ENCODE assay signal across 15 cellular contexts in genomic region chr7:156031679-156032478, GRCh38.
A peak's percentile ranks its signal among the peaks of the same experiment; 100 is the strongest.
DNase-seq lines count a peak whose midpoint lies in the region; ATAC-seq and TF ChIP-seq lines count a peak whose summit lies in the region.
"Had no signal": no experiment of that assay in that cellular context is flagged by ENCODE, and none has a peak within 500 bp of the region (broad histone marks: within the 10 kb centered on the region; RNA-seq: fewer than 3 reads in every experiment).

No MANE protein-coding gene starts in this region.

- peaks cover 25% of the 10 kb centered on the region for H3K27me3 Mint-ChIP-seq in central memory CD8-positive, alpha-beta T cell
- peaks cover 24% of the 10 kb centered on the region for H3K27me3 Mint-ChIP-seq in mesothelial cell of epicardium (ENCODE audit: low read depth)
- H3K27me3 Mint-ChIP-seq: CD4-positive, CD25-positive, alpha-beta regulatory T cell had no signal

- DNase-seq in activated CD8-positive, alpha-beta memory T cell treated with anti-CD3 and anti-CD28 coated beads for 24 hours, result peak; percentile 42
- DNase-seq in activated CD8-positive, alpha-beta memory T cell treated with anti-CD3 and anti-CD28 coated beads, Interleukin-2, amount 50 U/mL, for 4 hours, result no peak
- DNase-seq in central memory CD8-positive, alpha-beta T cell (ENCODE audit: low spot score in 2 of 2), result no peak
- no peak for DNase-seq in neuronal stem cell (ENCODE audit: low spot score)
- peak; percentile 18 to 26 for DNase-seq in suprapubic skin (ENCODE audit: low spot score in 2 of 2)
- DNase-seq in anterior cingulate cortex (lab: John Stamatoyannopoulos, UW), result no peak
- no peak for DNase-seq in mesothelial cell of epicardium (ENCODE audit: low spot score in 2 of 2, unreplicated experiment in 2 of 2)
- no peak for DNase-seq in GM13976 (ENCODE audit: low spot score)
- DNase-seq: ACHN; CD4-positive, CD25-positive, alpha-beta regulatory T cell; DMS53; GF-D8; GM23248; H7 had no signal

- H3K27ac ChIP-seq in neuronal stem cell (replicated peaks; ENCODE audit: low read length), result no peak overlapping the region
- H3K27ac ChIP-seq in suprapubic skin, result no peak overlapping the region
- H3K27ac ChIP-seq: GM23248 had no signal

- no peak overlapping the region for H3K9ac ChIP-seq in neuronal stem cell (ENCODE audit: low read depth, low read length, poor library complexity)
- H3K9ac ChIP-seq: GM23248 had no signal

- no peak overlapping the region for H4K91ac ChIP-seq in neuronal stem cell (ENCODE audit: low read depth, low read length, poor library complexity)

- no peak for TF ChIP-seq EP300 in suprapubic skin (IDR thresholded peaks at IDR 0.05)

- no peak for ATAC-seq in central memory CD8-positive, alpha-beta T cell (replicated peaks; ENCODE audit: extremely low read depth, poor library complexity, severe bottlenecking)

- H3K9me3 ChIP-seq in neuronal stem cell (replicated peaks in 1 of 2; ENCODE audit: control insufficient read depth in 2 of 2, insufficient read depth in 1 of 2, low read depth in 1 of 2, low read length in 2 of 2) (no peaks in the 10 kb centered on the region), suprapubic skin (no peaks in the 10 kb centered on the region)

- WGBS in neuronal stem cell (ENCODE audit: extremely low coverage in 2 of 2, insufficient read length in 2 of 2, insufficient replicate concordance in 1 of 2), 2 donors, result no CpG with 5 or more reads among the region's 7 CpGs
- 96% methylated on average over 7 of the region's 7 CpGs for WGBS in suprapubic skin

- H3K4me1 Mint-ChIP-seq in central memory CD8-positive, alpha-beta T cell, result no peaks in the 10 kb centered on the region
- H3K4me1 Mint-ChIP-seq in mesothelial cell of epicardium, result peaks cover 14% of the 10 kb centered on the region
- H3K4me1 Mint-ChIP-seq: CD4-positive, CD25-positive, alpha-beta regulatory T cell had no signal

- peaks cover 0 to 5% (median 0%) of the 10 kb centered on the region in 3 experiments for H3K27me3 ChIP-seq in neuronal stem cell (ENCODE audit: control insufficient read depth in 3 of 3, insufficient read depth in 3 of 3, low read depth in 1 of 3, low read length in 3 of 3)
- H3K27me3 ChIP-seq in suprapubic skin, result peaks cover 8% of the 10 kb centered on the region
- H3K27me3 ChIP-seq: BLaER1 treated with 17β-estradiol and CSF1 and Interleukin-3, amounts not matched to agents 10 nM and 100 nM had no signal

- no peak overlapping the region for H2BK120ac ChIP-seq in neuronal stem cell (ENCODE audit: low read depth, low read length)

- H3K36me3 ChIP-seq in neuronal stem cell (replicated peaks in 1 of 2; ENCODE audit: control insufficient read depth in 2 of 2, insufficient read depth in 2 of 2, low read length in 2 of 2) (no peaks in the 10 kb centered on the region), suprapubic skin (no peaks in the 10 kb centered on the region)
- H3K36me3 ChIP-seq: BLaER1 treated with 17β-estradiol and CSF1 and Interleukin-3, amounts not matched to agents 10 nM and 100 nM had no signal

- no peak overlapping the region for H3K4me3 Mint-ChIP-seq in central memory CD8-positive, alpha-beta T cell
- no peak overlapping the region for H3K4me3 Mint-ChIP-seq in mesothelial cell of epicardium
- H3K4me3 Mint-ChIP-seq: CD4-positive, CD25-positive, alpha-beta regulatory T cell had no signal

- peak overlapping the region; percentile 22 for H2AK5ac ChIP-seq in neuronal stem cell (ENCODE audit: low read depth, low read length)

- peaks cover 8% of the 10 kb centered on the region for H3K9me3 Mint-ChIP-seq in central memory CD8-positive, alpha-beta T cell
- H3K9me3 Mint-ChIP-seq in mesothelial cell of epicardium, result peaks cover 12% of the 10 kb centered on the region
- H3K9me3 Mint-ChIP-seq: CD4-positive, CD25-positive, alpha-beta regulatory T cell had no signal

- no peaks in the 10 kb centered on the region for H3K36me3 Mint-ChIP-seq in central memory CD8-positive, alpha-beta T cell (ENCODE audit: insufficient read depth)
- no peaks in the 10 kb centered on the region for H3K36me3 Mint-ChIP-seq in mesothelial cell of epicardium
- H3K36me3 Mint-ChIP-seq: CD4-positive, CD25-positive, alpha-beta regulatory T cell had no signal

- H3K23ac ChIP-seq in neuronal stem cell (ENCODE audit: low read depth, low read length, poor library complexity), result no peak overlapping the region

- H2BK5ac ChIP-seq in neuronal stem cell (ENCODE audit: low read length), result no peak overlapping the region

- in situ Hi-C loops in GM13976 (cut with MboI; ENCODE audit: low sequenced_read_pairs, unreplicated experiment), result no loop called here

- H3K4me2 ChIP-seq in neuronal stem cell (ENCODE audit: insufficient read depth, low read length, poor library complexity, severe bottlenecking), result no peak overlapping the region

- H3K27ac Mint-ChIP-seq in central memory CD8-positive, alpha-beta T cell (ENCODE audit: low read depth), result peak overlapping the region; percentile 12
- no peak overlapping the region for H3K27ac Mint-ChIP-seq in mesothelial cell of epicardium
- H3K27ac Mint-ChIP-seq: CD4-positive, CD25-positive, alpha-beta regulatory T cell had no signal

- no peak overlapping the region for H4K8ac ChIP-seq in neuronal stem cell (ENCODE audit: low read depth, low read length)

- TF ChIP-seq POLR2A in suprapubic skin (IDR thresholded peaks at IDR 0.05), result no peak

- peak overlapping the region in 1 of 2 donors; percentile 3 for H3K4me3 ChIP-seq in neuronal stem cell (ENCODE audit: low read length in 2 of 2)
- no peak overlapping the region for H3K4me3 ChIP-seq in suprapubic skin
- H3K4me3 ChIP-seq: GM23248 had no signal

- no peak overlapping the region for H2AFZ ChIP-seq in neuronal stem cell (ENCODE audit: low read length)
- H2AFZ ChIP-seq: GM23248 had no signal

- no peak for TF ChIP-seq CTCF in suprapubic skin (IDR thresholded peaks at IDR 0.05)
- no peak for TF ChIP-seq CTCF in mesothelial cell of epicardium (IDR thresholded peaks at IDR 0.05; ENCODE audit: unreplicated experiment)
- TF ChIP-seq CTCF in GM13976 (IDR thresholded peaks at IDR 0.05; ENCODE audit: borderline replicate concordance, control extremely low read depth, extremely low read depth, insufficient read depth, missing control alignments), result no peak

- H3K4me1 ChIP-seq in neuronal stem cell (ENCODE audit: control insufficient read depth in 2 of 2, insufficient read depth in 1 of 2, low read depth in 1 of 2, low read length in 2 of 2) (peaks cover 0 to 19% of the 10 kb centered on the region in 2 donors), suprapubic skin (no peaks in the 10 kb centered on the region)

- no peak overlapping the region for H3K14ac ChIP-seq in neuronal stem cell (ENCODE audit: low read length)

- H2BK15ac ChIP-seq in neuronal stem cell (ENCODE audit: low read length), result no peak overlapping the region

- H3K18ac ChIP-seq in neuronal stem cell (ENCODE audit: low read length), result peak overlapping the region; percentile 15

- H3K4ac ChIP-seq in neuronal stem cell (ENCODE audit: low read length), result no peak overlapping the region

- peak overlapping the region; percentile 63 for H2BK12ac ChIP-seq in neuronal stem cell (ENCODE audit: low read length)

- no peaks in the 10 kb centered on the region for H3K79me1 ChIP-seq in neuronal stem cell (ENCODE audit: low read depth, low read length)

Comparison
In these comparisons a context has a peak if more than half of its experiments do, and no peak if none do; other contexts are left out.
1. DNase-seq: peak in activated CD8-positive, alpha-beta memory T cell treated with anti-CD3 and anti-CD28 coated beads for 24 hours (single experiment) and suprapubic skin (2 of 2); none in activated CD8-positive, alpha-beta memory T cell treated with anti-CD3 and anti-CD28 coated beads, Interleukin-2, amount 50 U/mL, for 4 hours (single experiment), central memory CD8-positive, alpha-beta T cell (0 of 2), neuronal stem cell (single experiment), anterior cingulate cortex (0 of 58), mesothelial cell of epicardium (0 of 2) and GM13976 (single experiment).